In the genomic region with DNA sequence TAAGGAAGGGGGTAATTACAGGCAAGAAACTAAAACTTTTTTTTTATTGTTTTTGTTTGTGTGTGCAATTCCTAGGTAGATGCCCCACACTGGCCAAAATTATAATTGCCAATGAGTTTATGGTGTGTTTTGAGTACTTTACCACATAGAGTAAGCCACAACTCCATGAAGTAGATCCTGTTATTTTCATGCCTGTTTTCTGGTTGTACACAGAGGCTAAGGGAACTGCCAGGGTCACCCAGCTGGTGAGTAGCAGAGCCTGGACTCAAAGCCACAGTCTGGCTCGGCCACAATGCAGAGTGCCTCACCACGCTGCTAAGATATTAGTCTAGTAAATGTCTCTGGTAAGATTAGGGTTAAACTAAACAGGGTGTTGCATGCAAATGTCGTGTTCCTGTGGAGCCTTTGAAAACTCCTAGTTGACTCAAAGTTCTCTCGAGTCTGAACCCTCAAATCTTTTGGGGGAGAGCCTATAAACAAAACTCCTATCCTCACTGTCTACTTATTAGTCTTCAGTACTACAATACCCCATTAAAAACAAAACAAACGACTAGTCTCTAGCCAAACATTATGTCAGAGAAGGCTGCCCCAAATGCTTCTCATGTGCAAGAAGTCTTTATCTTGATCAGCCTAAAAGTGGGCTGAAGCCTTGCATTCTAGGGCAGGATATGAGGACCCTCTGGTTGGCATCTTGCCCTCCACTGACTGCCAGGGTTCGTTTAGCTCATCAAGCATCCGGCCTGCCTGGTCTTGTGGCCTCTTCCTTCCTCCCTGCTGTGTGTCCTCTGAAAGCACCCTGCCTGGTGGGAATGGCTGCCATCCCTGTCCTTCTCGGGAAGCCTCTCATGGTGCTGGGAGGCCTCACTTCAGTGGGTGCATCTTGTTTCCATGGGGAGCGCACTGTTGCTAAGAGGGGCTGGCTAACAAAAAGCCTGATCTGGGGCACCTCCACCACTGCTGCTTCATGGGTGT, we compare ENCODE assay signal across 9 cellular contexts. TPM values are rescaled to one million over a fixed set of nuclear protein-coding genes. Genes with fewer than 3 reads are reported as not detected.
DNase-seq lines count a peak whose midpoint lies in the region; ATAC-seq and TF ChIP-seq lines count a peak whose summit lies in the region.
"Had no signal": no experiment of that assay in that cellular context is flagged by ENCODE, and none has a peak within 500 bp of the region (broad histone marks: within the 10 kb centered on the region; RNA-seq: fewer than 3 reads in every experiment).

No MANE protein-coding gene starts in this region.

- intact Hi-C loops in activated T-helper 2 cell treated with anti-CD3 and anti-CD28 coated beads, Interferon-gamma antibody, Interleukin-2, Interleukin-4, amounts not matched to agents 10 μg/mL and 5 μg/mL and 100 μg/mL, durations not matched to agents 14 hours and 24 hours and 36 hours (cut with micrococcal nuclease): no loop called here

- H3K27me3 Mint-ChIP-seq in activated T-helper 2 cell treated with anti-CD3 and anti-CD28 coated beads, Interferon-gamma antibody, Interleukin-2, Interleukin-4, amounts not matched to agents 10 μg/mL and 5 μg/mL and 100 μg/mL, durations not matched to agents 14 hours and 24 hours and 36 hours (ENCODE audit: low read depth): no peaks in the 10 kb centered on the region
- H3K27me3 Mint-ChIP-seq in natural killer cell treated with Interleukin-12 subunit alpha and Interleukin-12 subunit beta and Interleukin-15 and Interleukin-18, amount 100 ng/mL, for 72 hours: no peaks in the 10 kb centered on the region

- H3K36me3 Mint-ChIP-seq in activated T-helper 2 cell treated with anti-CD3 and anti-CD28 coated beads, Interferon-gamma antibody, Interleukin-2, Interleukin-4, amounts not matched to agents 10 μg/mL and 5 μg/mL and 100 μg/mL, durations not matched to agents 14 hours and 24 hours and 36 hours (ENCODE audit: low read depth): peaks cover 3% of the 10 kb centered on the region
- peaks cover 4% of the 10 kb centered on the region for H3K36me3 Mint-ChIP-seq in natural killer cell treated with Interleukin-12 subunit alpha and Interleukin-12 subunit beta and Interleukin-15 and Interleukin-18, amount 100 ng/mL, for 72 hours

- H3K9me3 Mint-ChIP-seq in activated T-helper 2 cell treated with anti-CD3 and anti-CD28 coated beads, Interferon-gamma antibody, Interleukin-2, Interleukin-4, amounts not matched to agents 10 μg/mL and 5 μg/mL and 100 μg/mL, durations not matched to agents 14 hours and 24 hours and 36 hours: no peaks in the 10 kb centered on the region
- H3K9me3 Mint-ChIP-seq in natural killer cell treated with Interleukin-12 subunit alpha and Interleukin-12 subunit beta and Interleukin-15 and Interleukin-18, amount 100 ng/mL, for 72 hours: no peaks in the 10 kb centered on the region

- no peak overlapping the region for H3K4me3 Mint-ChIP-seq in activated T-helper 2 cell treated with anti-CD3 and anti-CD28 coated beads, Interferon-gamma antibody, Interleukin-2, Interleukin-4, amounts not matched to agents 10 μg/mL and 5 μg/mL and 100 μg/mL, durations not matched to agents 14 hours and 24 hours and 36 hours (ENCODE audit: low read depth)
- H3K4me3 Mint-ChIP-seq in natural killer cell treated with Interleukin-12 subunit alpha and Interleukin-12 subunit beta and Interleukin-15 and Interleukin-18, amount 100 ng/mL, for 72 hours: peak overlapping the region; percentile 54

- no peak overlapping the region for H3K27ac Mint-ChIP-seq in activated T-helper 2 cell treated with anti-CD3 and anti-CD28 coated beads, Interferon-gamma antibody, Interleukin-2, Interleukin-4, amounts not matched to agents 10 μg/mL and 5 μg/mL and 100 μg/mL, durations not matched to agents 14 hours and 24 hours and 36 hours
- H3K27ac Mint-ChIP-seq in natural killer cell treated with Interleukin-12 subunit alpha and Interleukin-12 subunit beta and Interleukin-15 and Interleukin-18, amount 100 ng/mL, for 72 hours: peak overlapping the region; percentile 40 to 73

- DNase-seq in activated T-helper 2 cell treated with anti-CD3 and anti-CD28 coated beads, Interferon-gamma antibody, Interleukin-2, Interleukin-4, amounts not matched to agents 10 μg/mL and 5 μg/mL and 100 μg/mL, durations not matched to agents 14 hours and 24 hours and 36 hours (ENCODE audit: low spot score): peak; percentile 8
- DNase-seq in natural killer cell treated with Interleukin-12 subunit alpha and Interleukin-12 subunit beta and Interleukin-15 and Interleukin-18, amount 100 ng/mL, for 72 hours (ENCODE audit: low spot score): peak; percentile 59
- no peak for DNase-seq in stimulated activated CD8-positive, alpha-beta memory T cell treated with anti-CD3 and anti-CD28 coated beads, Interleukin-4, amount 100 ng/mL, for 48 hours
- DNase-seq in GOT3 (lab: John Stamatoyannopoulos, UW) (no peak), SKM-1 (lab: John Stamatoyannopoulos, UW; ENCODE audit: unreplicated experiment) (no peak)

- ATAC-seq in HG02588 (IDR thresholded peaks at IDR 0.05; ENCODE audit: unreplicated experiment): peak; percentile 19
- no peak for ATAC-seq in natural killer cell treated with Interleukin-12 subunit alpha and Interleukin-12 subunit beta and Interleukin-15 and Interleukin-18, amount 100 ng/mL, for 72 hours
- no peak for ATAC-seq in GM21360 (IDR thresholded peaks at IDR 0.05; ENCODE audit: unreplicated experiment)
- ATAC-seq: Panc1 had no signal

- peak; percentile 67 for TF ChIP-seq POLR2A in GM15510 (IDR thresholded peaks at IDR 0.05; ENCODE audit: borderline replicate concordance, extremely low read depth, insufficient read length)

- H3K4me1 Mint-ChIP-seq in activated T-helper 2 cell treated with anti-CD3 and anti-CD28 coated beads, Interferon-gamma antibody, Interleukin-2, Interleukin-4, amounts not matched to agents 10 μg/mL and 5 μg/mL and 100 μg/mL, durations not matched to agents 14 hours and 24 hours and 36 hours (ENCODE audit: low read depth): peaks cover 38% of the 10 kb centered on the region
- peaks cover 30 to 36% of the 10 kb centered on the region in 2 donors for H3K4me1 Mint-ChIP-seq in natural killer cell treated with Interleukin-12 subunit alpha and Interleukin-12 subunit beta and Interleukin-15 and Interleukin-18, amount 100 ng/mL, for 72 hours (ENCODE audit: low read depth in 2 of 2)

RNA-seq across cellular contexts. Expression of a gene that starts 4.2 kb away (rescaled TPM):
- total RNA-seq in activated T-helper 2 cell treated with anti-CD3 and anti-CD28 coated beads, Interferon-gamma antibody, Interleukin-2, Interleukin-4, amounts not matched to agents 10 μg/mL and 5 μg/mL and 100 μg/mL, durations not matched to agents 14 hours and 24 hours and 36 hours: 27.5 and 28.6 TPM in 2 replicates
- 10 to 100 TPM; 45.2 to 45.3 TPM for total RNA-seq in natural killer cell treated with Interleukin-12 subunit alpha and Interleukin-12 subunit beta and Interleukin-15 and Interleukin-18, amount 100 ng/mL, for 72 hours

Comparison
In these comparisons a context has a peak if more than half of its experiments do, and no peak if none do; other contexts are left out.
1. DNase-seq: peak in activated T-helper 2 cell treated with anti-CD3 and anti-CD28 coated beads, Interferon-gamma antibody, Interleukin-2, Interleukin-4, amounts not matched to agents 10 μg/mL and 5 μg/mL and 100 μg/mL, durations not matched to agents 14 hours and 24 hours and 36 hours (single experiment) and natural killer cell treated with Interleukin-12 subunit alpha and Interleukin-12 subunit beta and Interleukin-15 and Interleukin-18, amount 100 ng/mL, for 72 hours (single experiment); none in stimulated activated CD8-positive, alpha-beta memory T cell treated with anti-CD3 and anti-CD28 coated beads, Interleukin-4, amount 100 ng/mL, for 48 hours (single experiment), GOT3 (single experiment) and SKM-1 (single experiment).